ENCODE assay signal across 20 cellular contexts in the genomic region with DNA sequence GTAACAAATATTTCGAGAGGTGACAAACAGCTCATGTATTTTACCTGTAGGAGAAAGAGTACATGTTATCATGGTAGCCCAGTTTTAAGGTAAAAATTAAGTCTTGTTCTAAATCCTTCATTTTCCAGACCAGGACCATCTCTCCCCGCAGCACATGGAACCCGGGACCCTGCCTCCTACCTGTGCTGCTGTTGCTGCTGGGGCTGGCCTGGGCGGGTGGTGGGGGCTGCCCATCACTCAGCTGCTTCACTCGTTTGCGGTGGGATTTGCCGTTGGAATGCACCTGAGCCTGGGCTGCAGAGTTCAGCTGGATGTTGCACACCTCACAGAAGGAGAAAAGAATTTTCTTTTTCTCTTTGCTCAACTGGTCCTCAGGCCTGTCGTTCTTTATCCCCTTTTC.
"Had no signal": no experiment of that assay in that cellular context is flagged by ENCODE, and none has a peak within 500 bp of the region (broad histone marks: within the 10 kb centered on the region; RNA-seq: fewer than 3 reads in every experiment).

No MANE protein-coding gene starts in this region.

- H3K4me3 ChIP-seq: coronary artery, esophagus squamous epithelium, left lung, lower lobe of right lung, neural progenitor cell, smooth muscle cell, suprapubic skin, thyroid gland, vagina had no signal

- H3K27ac Mint-ChIP-seq: effector memory CD8-positive, alpha-beta T cell; natural killer cell; neural progenitor cell; stimulated activated naive CD8-positive, alpha-beta T cell treated with anti-CD3 and anti-CD28 coated beads, Interleukin-15, amount 100 ng/mL, for 72 hours had no signal

- H3K27me3 Mint-ChIP-seq: effector memory CD8-positive, alpha-beta T cell had no signal

- H3K4me2 ChIP-seq: neural progenitor cell, smooth muscle cell had no signal

- H3K36me3 ChIP-seq: esophagus squamous epithelium, left lung, lower lobe of right lung, suprapubic skin, thyroid gland, vagina had no signal

- H3K4me1 ChIP-seq: left lung, lower lobe of right lung, suprapubic skin, thyroid gland, vagina had no signal

- ATAC-seq: effector memory CD8-positive, alpha-beta T cell; left lung; lower lobe of right lung; natural killer cell; sciatic nerve; stimulated activated naive CD8-positive, alpha-beta T cell treated with anti-CD3 and anti-CD28 coated beads, Interleukin-15, amount 100 ng/mL, for 72 hours had no signal

- H3K4me1 Mint-ChIP-seq: natural killer cell; neural progenitor cell; stimulated activated naive CD8-positive, alpha-beta T cell treated with anti-CD3 and anti-CD28 coated beads, Interleukin-15, amount 100 ng/mL, for 72 hours had no signal

- H3K27ac ChIP-seq: coronary artery, esophagus squamous epithelium, left lung, lower lobe of right lung, neural progenitor cell, suprapubic skin, thyroid gland, vagina had no signal

- DNase-seq: effector memory CD8-positive, alpha-beta T cell; esophagus squamous epithelium; kidney; lower lobe of right lung; natural killer cell; retina; stimulated activated CD4-positive, alpha-beta T cell treated with anti-CD3 and anti-CD28 coated beads, Interleukin-12 subunit alpha, Interleukin-12 subunit beta, amount 100 ng/mL, for 4 hours; stimulated activated CD4-positive, alpha-beta T cell treated with anti-CD3 and anti-CD28 coated beads, Interleukin-1b, Interleukin-23, amount 100 ng/mL, for 48 hours; stimulated activated CD4-positive, alpha-beta T cell treated with anti-CD3 and anti-CD28 coated beads, Interleukin-4, amount 100 ng/mL, for 1 hour; stimulated activated CD8-positive, alpha-beta memory T cell treated with anti-CD3 and anti-CD28 coated beads, Interleukin-4, amount 100 ng/mL, for 48 hours; stimulated activated naive CD4-positive, alpha-beta T cell; stimulated activated naive CD8-positive, alpha-beta T cell treated with anti-CD3 and anti-CD28 coated beads, Interleukin-15, amount 100 ng/mL, for 72 hours; thyroid gland had no signal

- H3K9ac ChIP-seq: neural progenitor cell had no signal

- H3K36me3 Mint-ChIP-seq: neural progenitor cell had no signal

- H3K9me3 ChIP-seq: esophagus squamous epithelium, lower lobe of right lung, suprapubic skin, thyroid gland, vagina had no signal

- H3K27me3 ChIP-seq: esophagus squamous epithelium, left lung, neural progenitor cell, suprapubic skin, thyroid gland, vagina had no signal

- H3K9me3 Mint-ChIP-seq: neural progenitor cell had no signal

- H3K4me3 Mint-ChIP-seq: effector memory CD8-positive, alpha-beta T cell; natural killer cell; neural progenitor cell; stimulated activated naive CD8-positive, alpha-beta T cell treated with anti-CD3 and anti-CD28 coated beads, Interleukin-15, amount 100 ng/mL, for 72 hours had no signal

- H2AFZ ChIP-seq: neural progenitor cell had no signal
